1 cellular context compared by ENCODE assay signal in the genomic region with DNA sequence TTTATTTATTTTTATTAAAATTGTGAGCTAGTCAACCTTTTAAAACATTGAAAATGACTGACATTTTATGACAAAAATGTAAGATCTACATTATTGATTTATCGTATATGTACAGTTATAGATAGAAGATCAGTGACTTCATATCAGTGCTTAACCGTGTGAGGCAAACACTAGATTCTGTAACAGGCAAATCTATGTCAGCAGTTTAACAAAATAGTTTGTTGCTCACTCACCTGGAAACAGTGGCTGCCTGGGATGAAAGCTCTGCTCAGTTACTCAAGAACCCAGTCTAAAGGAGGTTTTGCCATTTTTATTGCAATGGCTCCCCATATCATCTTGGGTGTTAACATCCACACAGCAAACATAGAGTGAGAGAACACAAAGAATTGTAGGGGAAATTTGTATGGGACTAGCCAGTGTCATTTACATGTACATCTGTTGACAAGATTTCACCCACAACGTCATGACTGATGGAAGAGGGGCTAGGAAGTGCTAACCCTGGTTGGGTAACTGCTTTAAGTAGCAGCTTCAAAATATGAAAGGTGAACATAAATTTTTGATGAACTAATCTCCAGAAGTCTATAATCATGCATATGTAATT.
TF ChIP-seq lines count a peak whose summit lies in the region.

No MANE protein-coding gene starts in this region.

TF ChIP-seq in IMR-90, 13 proteins besides CTCF, POLR2A, EP300 and RAD21 (continued from another document):
- TF ChIP-seq NFE2L2 (IDR thresholded peaks at IDR 0.05; ENCODE audit: low read depth, low read length): no peak
